1 cellular context compared by ENCODE assay signal in the genomic region with DNA sequence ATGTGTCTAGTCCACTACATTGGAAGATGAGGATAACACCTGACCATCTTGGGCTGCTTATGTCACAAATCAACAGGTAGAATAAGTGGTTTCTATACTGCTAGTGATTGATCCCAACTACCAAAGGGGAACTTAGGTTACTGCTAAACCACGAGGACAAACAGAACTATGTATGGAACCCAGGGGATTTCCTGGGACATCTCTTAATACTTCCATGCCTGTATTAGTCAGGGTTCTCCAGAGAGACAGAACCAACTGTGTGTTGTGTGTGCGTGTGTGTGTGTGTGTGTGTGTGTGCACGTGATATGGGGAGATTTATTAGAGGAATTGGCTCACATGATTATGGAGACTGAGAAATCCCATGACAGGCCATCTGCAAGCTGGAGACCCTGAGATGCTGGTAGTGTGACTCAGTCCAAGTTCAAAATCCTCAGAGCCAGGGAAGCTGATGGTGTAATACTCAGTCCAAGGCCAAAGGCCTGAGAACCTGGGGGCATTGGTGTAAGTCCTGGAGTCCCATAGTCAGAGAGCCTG.
TF ChIP-seq lines count a peak whose summit lies in the region.

No MANE protein-coding gene starts in this region.

TF ChIP-seq in K562, 482 proteins besides CTCF, POLR2A, EP300 and RAD21:
- TF ChIP-seq TEAD4 (IDR thresholded peaks at IDR 0.05; ENCODE audit: low read length) (no peak), TEAD4 (CRISPR knock-in tag; IDR thresholded peaks at IDR 0.05; ENCODE audit: borderline replicate concordance) (no peak)
